10 cellular contexts compared by ENCODE assay signal in genomic region chr6:13261464-13261994, GRCh38.
DNase-seq lines count a peak whose midpoint lies in the region; ATAC-seq and TF ChIP-seq lines count a peak whose summit lies in the region.
"Had no signal": no experiment of that assay in that cellular context is flagged by ENCODE, and none has a peak within 500 bp of the region (broad histone marks: within the 10 kb centered on the region; RNA-seq: fewer than 3 reads in every experiment).

No MANE protein-coding gene starts in this region.

- H3K27me3 Mint-ChIP-seq in activated naive CD8-positive, alpha-beta T cell treated with anti-CD3 and anti-CD28 coated beads, Interleukin-2, amount 50 U/mL, for 24 hours = no peaks in the 10 kb centered on the region

- no peaks in the 10 kb centered on the region for H3K9me3 Mint-ChIP-seq in activated naive CD8-positive, alpha-beta T cell treated with anti-CD3 and anti-CD28 coated beads, Interleukin-2, amount 50 U/mL, for 24 hours

- no peak for TF ChIP-seq POLR2A in prostate gland (IDR thresholded peaks at IDR 0.05)
- no peak for TF ChIP-seq POLR2A in uterus (IDR thresholded peaks at IDR 0.05)

- no peaks in the 10 kb centered on the region for H3K36me3 ChIP-seq in prostate gland
- no peaks in the 10 kb centered on the region for H3K36me3 ChIP-seq in uterus
- H3K36me3 ChIP-seq: cardiac muscle cell, SJSA1 had no signal

- ATAC-seq in GM21360 (IDR thresholded peaks at IDR 0.05; ENCODE audit: unreplicated experiment) = peak; percentile 43
- peak; percentile 49 for ATAC-seq in HG03439 (IDR thresholded peaks at IDR 0.05; ENCODE audit: unreplicated experiment)
- peak; percentile 51 for ATAC-seq in activated naive CD8-positive, alpha-beta T cell treated with anti-CD3 and anti-CD28 coated beads, Interleukin-2, amount 50 U/mL, for 24 hours

- no peaks in the 10 kb centered on the region for H3K36me3 Mint-ChIP-seq in activated naive CD8-positive, alpha-beta T cell treated with anti-CD3 and anti-CD28 coated beads, Interleukin-2, amount 50 U/mL, for 24 hours (ENCODE audit: low read depth)

- H3K27ac ChIP-seq in prostate gland (no peak overlapping the region), uterus (no peak overlapping the region)
- H3K27ac ChIP-seq: cardiac muscle cell, SJSA1 had no signal

- no peak overlapping the region for H3K4me3 Mint-ChIP-seq in activated naive CD8-positive, alpha-beta T cell treated with anti-CD3 and anti-CD28 coated beads, Interleukin-2, amount 50 U/mL, for 24 hours

- H3K4me1 Mint-ChIP-seq in activated naive CD8-positive, alpha-beta T cell treated with anti-CD3 and anti-CD28 coated beads, Interleukin-2, amount 50 U/mL, for 24 hours = peaks cover 25% of the 10 kb centered on the region

- no peak for DNase-seq in activated naive CD8-positive, alpha-beta T cell treated with anti-CD3 and anti-CD28 coated beads, Interleukin-2, amount 50 U/mL, for 24 hours
- no peak for DNase-seq in prostate gland (ENCODE audit: low spot score)
- no peak for DNase-seq in NCI-H345 treated with DMSO at 0.1 percent for 48 hours (lab: John Stamatoyannopoulos, UW; ENCODE audit: unreplicated experiment)
- DNase-seq in NCI-H2227 treated with DMSO at 0.1 percent for 48 hours (lab: John Stamatoyannopoulos, UW) = no peak
- DNase-seq in uterus = no peak

- H3K4me1 ChIP-seq in prostate gland (replicated peaks) (no peaks in the 10 kb centered on the region), uterus (no peaks in the 10 kb centered on the region)
- H3K4me1 ChIP-seq: SJSA1 had no signal

- no peak overlapping the region for H3K27ac Mint-ChIP-seq in activated naive CD8-positive, alpha-beta T cell treated with anti-CD3 and anti-CD28 coated beads, Interleukin-2, amount 50 U/mL, for 24 hours

- peak overlapping the region; percentile 46; the same call in 1 of the 2 replicates for H3K4me3 ChIP-seq in GM08714 (ENCODE audit: low read length)
- H3K4me3 ChIP-seq in prostate gland = no peak overlapping the region
- no peak overlapping the region for H3K4me3 ChIP-seq in uterus
- H3K4me3 ChIP-seq: cardiac muscle cell, SJSA1 had no signal

- no peaks in the 10 kb centered on the region for H3K9me3 ChIP-seq in prostate gland
- H3K9me3 ChIP-seq in uterus = no peaks in the 10 kb centered on the region

- intact Hi-C loops in prostate gland (cut with DNase I) (no loop called here), uterus (cut with DNase I; ENCODE audit: low total_unique reads) (no loop called here)

- 62% methylated on average over 1 of the region's 1 CpG for WGBS in prostate gland

- TF ChIP-seq CTCF in prostate gland (IDR thresholded peaks at IDR 0.05) = no peak
- TF ChIP-seq CTCF in uterus (IDR thresholded peaks at IDR 0.05) = no peak

- H3K27me3 ChIP-seq in prostate gland (replicated peaks; ENCODE audit: insufficient read depth) (no peaks in the 10 kb centered on the region), uterus (no peaks in the 10 kb centered on the region)
- H3K27me3 ChIP-seq: cardiac muscle cell, SJSA1 had no signal
